ENCODE assay signal across 16 cellular contexts in genomic region chr3:64111872-64112271, GRCh38.
"Had no signal": no experiment of that assay in that cellular context is flagged by ENCODE, and none has a peak within 500 bp of the region (broad histone marks: within the 10 kb centered on the region; RNA-seq: fewer than 3 reads in every experiment).

No MANE protein-coding gene starts in this region.

- H3K27ac Mint-ChIP-seq: activated naive CD8-positive, alpha-beta T cell; activated T-cell treated with anti-CD3 and anti-CD28 coated beads, Interleukin-2, amount 50 U/mL, for 24 hours; natural killer cell treated with Interleukin-12 subunit alpha and Interleukin-12 subunit beta and Interleukin-15 and Interleukin-18, amount 100 ng/mL, for 72 hours; stimulated activated naive CD8-positive, alpha-beta T cell treated with anti-CD3 and anti-CD28 coated beads, Interleukin-15, Interleukin-2, amounts not matched to agents 100 ng/mL and 50 ng/mL, for 24 hours had no signal

- H3K4me1 ChIP-seq: testis, upper lobe of right lung had no signal

- DNase-seq: activated CD4-positive, alpha-beta T cell treated with anti-CD3 and anti-CD28 coated beads, Interleukin-2, amount 50 U/mL, for 4 hours; activated CD4-positive, CD25-positive, alpha-beta regulatory T cell treated with anti-CD3 and anti-CD28 coated beads, Interleukin-2, amount 50 U/mL, for 72 hours; activated effector memory CD4-positive, alpha-beta T cell treated with anti-CD3 and anti-CD28 coated beads, Interleukin-2, amount 50 U/mL, for 16 hours; activated T-cell treated with anti-CD3 and anti-CD28 coated beads, Interleukin-2, amount 50 U/mL, for 24 hours; amygdala; dorsolateral prefrontal cortex; heart left ventricle; left colon; stimulated activated CD4-positive, alpha-beta T cell treated with anti-CD3 and anti-CD28 coated beads, Interleukin-4, amount 100 ng/mL, for 1 hour; stimulated activated CD8-positive, alpha-beta memory T cell treated with anti-CD3 and anti-CD28 coated beads, Interleukin-4, amount 100 ng/mL, for 48 hours; testis; upper lobe of right lung had no signal

- H3K9me3 Mint-ChIP-seq: natural killer cell treated with Interleukin-12 subunit alpha and Interleukin-12 subunit beta and Interleukin-15 and Interleukin-18, amount 100 ng/mL, for 72 hours had no signal

- H3K27me3 ChIP-seq: heart left ventricle, testis, upper lobe of right lung had no signal

- H3K27ac ChIP-seq: dorsolateral prefrontal cortex, heart left ventricle, testis, upper lobe of right lung had no signal

- H3K36me3 ChIP-seq: upper lobe of right lung had no signal

- H3K36me3 Mint-ChIP-seq: activated naive CD8-positive, alpha-beta T cell; natural killer cell treated with Interleukin-12 subunit alpha and Interleukin-12 subunit beta and Interleukin-15 and Interleukin-18, amount 100 ng/mL, for 72 hours had no signal

- H3K4me3 Mint-ChIP-seq: activated naive CD8-positive, alpha-beta T cell; activated T-cell treated with anti-CD3 and anti-CD28 coated beads, Interleukin-2, amount 50 U/mL, for 24 hours; natural killer cell treated with Interleukin-12 subunit alpha and Interleukin-12 subunit beta and Interleukin-15 and Interleukin-18, amount 100 ng/mL, for 72 hours; stimulated activated naive CD8-positive, alpha-beta T cell treated with anti-CD3 and anti-CD28 coated beads, Interleukin-15, Interleukin-2, amounts not matched to agents 100 ng/mL and 50 ng/mL, for 24 hours had no signal

- H3K9me3 ChIP-seq: testis, upper lobe of right lung had no signal

- H3K4me3 ChIP-seq: dorsolateral prefrontal cortex, heart left ventricle, lung, testis, upper lobe of right lung had no signal

- ATAC-seq: heart left ventricle; left colon; natural killer cell treated with Interleukin-12 subunit alpha and Interleukin-12 subunit beta and Interleukin-15 and Interleukin-18, amount 100 ng/mL, for 72 hours; upper lobe of right lung had no signal
